In the genomic region with DNA sequence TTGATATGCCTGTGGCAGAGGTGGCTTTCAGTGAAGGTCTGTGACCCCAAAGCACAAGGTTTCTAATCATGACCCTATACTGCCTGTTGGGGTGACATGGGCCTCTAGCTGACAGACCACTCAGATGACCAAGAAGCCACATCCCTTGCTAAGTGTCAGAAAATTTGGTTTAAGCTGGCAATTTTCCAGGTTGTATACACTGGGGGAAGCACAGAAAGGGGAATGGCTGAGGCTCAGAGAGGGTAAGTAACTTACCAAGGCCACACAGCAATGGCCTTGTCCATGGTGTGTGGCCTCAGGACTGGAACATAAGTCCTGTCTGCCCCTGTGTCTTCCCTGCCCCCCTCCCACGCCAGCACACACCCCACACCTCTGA, we compare ENCODE assay signal across 14 cellular contexts.
A peak's percentile ranks its signal among the peaks of the same experiment; 100 is the strongest.
DNase-seq lines count a peak whose midpoint lies in the region; ATAC-seq, FAIRE-seq and TF ChIP-seq lines count a peak whose summit lies in the region.
"Had no signal": no experiment of that assay in that cellular context is flagged by ENCODE, and none has a peak within 500 bp of the region (broad histone marks: within the 10 kb centered on the region; RNA-seq: fewer than 3 reads in every experiment).

No MANE protein-coding gene starts in this region.

- SMC1A ChIA-PET in GM12878 (lab: Charles Lee; ENCODE audit: uncharacterized antibody, unreplicated experiment), result no interaction called here

- H3K4me3 ChIP-seq in HL-60 (replicated peaks; ENCODE audit: insufficient read depth, low read length), result no peak overlapping the region
- no peak overlapping the region for H3K4me3 ChIP-seq in GM12878
- H3K4me3 ChIP-seq: pancreas, suprapubic skin had no signal

- intact Hi-C loops in CD14-positive monocyte (cut with micrococcal nuclease) (no loop called here), GM12878 (cut with micrococcal nuclease; ENCODE audit: unreplicated experiment) (no loop called here)

- no peak for TF ChIP-seq POLR2A in GM12878 (IDR thresholded peaks at IDR 0.05; ENCODE audit: low read depth, low read length)

- H3K79me2 ChIP-seq in GM12878 (ENCODE audit: control insufficient read depth, insufficient read depth, low read length), result no peaks in the 10 kb centered on the region

- no peak for TF ChIP-seq CTCF in CD14-positive monocyte (IDR thresholded peaks at IDR 0.05)
- no peak for TF ChIP-seq CTCF in HL-60 (IDR thresholded peaks at IDR 0.05; ENCODE audit: insufficient read depth, low read length)
- TF ChIP-seq CTCF in GM12878 (IDR thresholded peaks at IDR 0.05 in 2 of 3, conservative IDR thresholded peaks at IDR 0.05 in 1 of 3; ENCODE audit: control insufficient read depth in 2 of 3, extremely low read depth in 1 of 3, insufficient read depth in 1 of 3, low read depth in 3 of 3, low read length in 3 of 3), result no peak
- TF ChIP-seq CTCF in neural crest cell (conservative IDR thresholded peaks at IDR 0.05), result no peak

- no TSS peak for BruUV-seq in GM12878 (replicated peaks; lab: Mats Ljungman, UMichigan)

- in situ Hi-C loops in GM12878 (cut with MboI), result no loop called here

- DNase-seq in CD14-positive monocyte (ENCODE audit: low spot score) (no peak), HL-60 (ENCODE audit: low read depth in 1 of 2, low spot score in 1 of 2) (no peak), GM12878 (ENCODE audit: low read depth, low spot score) (no peak), neural crest cell (ENCODE audit: low read depth, low spot score) (no peak), COLO668 (lab: John Stamatoyannopoulos, UW; ENCODE audit: unreplicated experiment) (no peak), medulla oblongata (ENCODE audit: extremely low spot score) (no peak)
- DNase-seq: NCI-H146, pancreas, SW 1271 had no signal

- CTCF ChIA-PET in GM12878 (lab: Yijun Ruan, JAX), result no interaction called here

- H3K4me1 Mint-ChIP-seq in CD14-positive monocyte, result peaks cover 55% of the 10 kb centered on the region
- peaks cover 29% of the 10 kb centered on the region for H3K4me1 Mint-ChIP-seq in neural crest cell

- no peak overlapping the region for H3K9ac ChIP-seq in GM12878 (ENCODE audit: control insufficient read depth, insufficient read depth, low read length)
- H3K9ac ChIP-seq: KMS-11 had no signal

- POLR2A ChIA-PET in GM12878 (lab: Charles Lee), result no interaction called here

- peaks cover 0 to 4% (median 0%) of the 10 kb centered on the region in 7 donors for H3K9me3 Mint-ChIP-seq in CD14-positive monocyte
- H3K9me3 Mint-ChIP-seq in neural crest cell, result peaks cover 2% of the 10 kb centered on the region

- no peak for FAIRE-seq in GM12878 (lab: Jason Lieb, UNC)
- FAIRE-seq: pancreas had no signal

- whole genome bisulfite sequencing in GM12878 (ENCODE audit: insufficient coverage, insufficient replicate concordance, low lambda C conversion rate, missing lambda C conversion rate), result 8% methylated on average over 1 of the region's 1 CpG

- H3K36me3 Mint-ChIP-seq in CD14-positive monocyte (peaks cover 3 to 6% of the 10 kb centered on the region in 2 donors), neural crest cell (ENCODE audit: low read depth) (no peaks in the 10 kb centered on the region)

- no peak overlapping the region for H3K4me2 ChIP-seq in GM12878 (ENCODE audit: control insufficient read depth, insufficient read depth)
- H3K4me2 ChIP-seq: KMS-11 had no signal

- no peaks in the 10 kb centered on the region for H4K20me1 ChIP-seq in GM12878 (ENCODE audit: control insufficient read depth, insufficient read depth)

- ATAC-seq in GM12878, result no peak
- ATAC-seq in HG03139 (IDR thresholded peaks at IDR 0.05; ENCODE audit: unreplicated experiment), result no peak
- no peak for ATAC-seq in HG03469 (IDR thresholded peaks at IDR 0.05; ENCODE audit: unreplicated experiment)
- ATAC-seq: HCT116 had no signal

- no peaks in the 10 kb centered on the region; the same call in 2 of the 3 replicates for H3K9me3 ChIP-seq in GM12878 (replicated peaks; ENCODE audit: control insufficient read depth, insufficient read depth, low read length)
- H3K9me3 ChIP-seq: pancreas, suprapubic skin had no signal

- no peak for TF ChIP-seq EP300 in GM12878 (IDR thresholded peaks at IDR 0.05; ENCODE audit: borderline replicate concordance in 1 of 2, control insufficient read depth in 1 of 2, low read depth in 2 of 2, low read length in 2 of 2)

- peaks cover 0 to 8% (median 1%) of the 10 kb centered on the region in 3 donors for H3K27me3 Mint-ChIP-seq in CD14-positive monocyte (ENCODE audit: low read depth in 3 of 3)
- peaks cover 14% of the 10 kb centered on the region for H3K27me3 Mint-ChIP-seq in neural crest cell (ENCODE audit: low read depth)

- RAD21 ChIA-PET in GM12878 (lab: Charles Lee; ENCODE audit: unreplicated experiment), result no interaction called here

- no peaks in the 10 kb centered on the region for H3K27me3 ChIP-seq in HL-60 (ENCODE audit: insufficient read depth, poor library complexity, severe bottlenecking)
- H3K27me3 ChIP-seq in GM12878 (replicated peaks in 1 of 2; ENCODE audit: control insufficient read depth in 2 of 2, insufficient read depth in 2 of 2, low read length in 1 of 2), result peaks cover 0 to 2% of the 10 kb centered on the region in 2 experiments; a peak in 3 of 4 replicates
- H3K27me3 ChIP-seq: pancreas, suprapubic skin had no signal

- peak overlapping the region; percentile 73 for H3K27ac ChIP-seq in HL-60 (replicated peaks)
- no peak overlapping the region for H3K27ac ChIP-seq in GM12878 (ENCODE audit: control insufficient read depth, insufficient read depth)
- H3K27ac ChIP-seq: KMS-11, pancreas had no signal

- H2AFZ ChIP-seq in GM12878 (ENCODE audit: control insufficient read depth, low read depth, low read length), result peak overlapping the region; percentile 92; the same call in 1 of the 2 replicates

- H3K36me3 ChIP-seq in GM12878 (ENCODE audit: control insufficient read depth in 2 of 2, insufficient read depth in 2 of 2, low read length in 1 of 2), result no peaks in the 10 kb centered on the region
- H3K36me3 ChIP-seq: pancreas, suprapubic skin had no signal

- TF ChIP-seq RAD21 in GM12878 (IDR thresholded peaks at IDR 0.05; ENCODE audit: insufficient read depth, low read depth, low read length), result no peak

- peak overlapping the region in 6 of 7 donors; percentile 19 to 89 (median 82) for H3K27ac Mint-ChIP-seq in CD14-positive monocyte
- peak overlapping the region; percentile 29 for H3K27ac Mint-ChIP-seq in neural crest cell (ENCODE audit: unreplicated experiment)

- peaks cover 19% of the 10 kb centered on the region for H3K4me1 ChIP-seq in GM12878 (ENCODE audit: control insufficient read depth, insufficient read depth, low read length)
- H3K4me1 ChIP-seq: pancreas had no signal

- peak overlapping the region in 1 of 2 donors; percentile 83 for H3K4me3 Mint-ChIP-seq in CD14-positive monocyte
- H3K4me3 Mint-ChIP-seq in neural crest cell, result no peak overlapping the region

TF ChIP-seq in GM12878, 131 proteins besides CTCF, POLR2A, EP300 and RAD21 (continues in another document):
- TF ChIP-seq DPF2 (IDR thresholded peaks at IDR 0.05) (no peak), HSF1 (IDR thresholded peaks at IDR 0.05; ENCODE audit: low read depth, low read length) (no peak), BRCA1 (IDR thresholded peaks at IDR 0.05; ENCODE audit: low read depth, low read length) (no peak), CBX3 (IDR thresholded peaks at IDR 0.05; ENCODE audit: borderline replicate concordance, low read depth) (no peak), ZNF217 (IDR thresholded peaks at IDR 0.05) (no peak)
- TF ChIP-seq, protein P1, sequence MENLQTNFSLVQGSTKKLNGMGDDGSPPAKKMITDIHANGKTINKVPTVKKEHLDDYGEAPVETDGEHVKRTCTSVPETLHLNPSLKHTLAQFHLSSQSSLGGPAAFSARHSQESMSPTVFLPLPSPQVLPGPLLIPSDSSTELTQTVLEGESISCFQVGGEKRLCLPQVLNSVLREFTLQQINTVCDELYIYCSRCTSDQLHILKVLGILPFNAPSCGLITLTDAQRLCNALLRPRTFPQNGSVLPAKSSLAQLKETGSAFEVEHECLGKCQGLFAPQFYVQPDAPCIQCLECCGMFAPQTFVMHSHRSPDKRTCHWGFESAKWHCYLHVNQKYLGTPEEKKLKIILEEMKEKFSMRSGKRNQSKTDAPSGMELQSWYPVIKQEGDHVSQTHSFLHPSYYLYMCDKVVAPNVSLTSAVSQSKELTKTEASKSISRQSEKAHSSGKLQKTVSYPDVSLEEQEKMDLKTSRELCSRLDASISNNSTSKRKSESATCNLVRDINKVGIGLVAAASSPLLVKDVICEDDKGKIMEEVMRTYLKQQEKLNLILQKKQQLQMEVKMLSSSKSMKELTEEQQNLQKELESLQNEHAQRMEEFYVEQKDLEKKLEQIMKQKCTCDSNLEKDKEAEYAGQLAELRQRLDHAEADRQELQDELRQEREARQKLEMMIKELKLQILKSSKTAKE (IDR thresholded peaks at IDR 0.05; ENCODE audit: low read depth, poor library complexity, severe bottlenecking), result no peak
